Comparison of ENCODE assay signal across 20 cellular contexts in genomic region chr22:39703890-39704658, GRCh38.
A peak's percentile ranks its signal among the peaks of the same experiment; 100 is the strongest.
DNase-seq lines count a peak whose midpoint lies in the region; ATAC-seq and TF ChIP-seq lines count a peak whose summit lies in the region.
"Had no signal": no experiment of that assay in that cellular context is flagged by ENCODE, and none has a peak within 500 bp of the region (broad histone marks: within the 10 kb centered on the region; RNA-seq: fewer than 3 reads in every experiment).

No MANE protein-coding gene starts in this region.

- H3K4me3 Mint-ChIP-seq in activated T-cell treated with anti-CD3 and anti-CD28 coated beads, Interleukin-2, amount 50 U/mL, for 72 hours = no peak overlapping the region
- H3K4me3 Mint-ChIP-seq: CD4-positive, alpha-beta T cell; IgD-negative memory B cell had no signal

- in situ Hi-C loops in GM13976 (cut with MboI; ENCODE audit: low sequenced_read_pairs, unreplicated experiment) = no loop called here

- H3K4me1 ChIP-seq in right atrium auricular region (peaks cover 0 to 5% of the 10 kb centered on the region in 2 donors), neuronal stem cell (ENCODE audit: control insufficient read depth in 2 of 2, insufficient read depth in 1 of 2, low read depth in 1 of 2, low read length in 2 of 2) (peaks cover 13 to 32% of the 10 kb centered on the region in 2 donors), thyroid gland (no peaks in the 10 kb centered on the region)
- H3K4me1 ChIP-seq: tibial artery had no signal

- peak overlapping the region; percentile 58 for H2BK12ac ChIP-seq in neuronal stem cell (ENCODE audit: low read length)

- no peak overlapping the region for H3K4me2 ChIP-seq in neuronal stem cell (ENCODE audit: insufficient read depth, low read length, poor library complexity, severe bottlenecking)

- H3K9ac ChIP-seq in neuronal stem cell (ENCODE audit: low read depth, low read length, poor library complexity) = peak overlapping the region; percentile 30

- peak overlapping the region; percentile 23 for H3K4ac ChIP-seq in neuronal stem cell (ENCODE audit: low read length)

- no peak overlapping the region for H3K4me3 ChIP-seq in right atrium auricular region
- no peak overlapping the region for H3K4me3 ChIP-seq in fibroblast of mammary gland (ENCODE audit: control insufficient read depth, low read depth, low read length)
- no peak overlapping the region for H3K4me3 ChIP-seq in neuronal stem cell (ENCODE audit: low read length in 2 of 2)
- no peak overlapping the region for H3K4me3 ChIP-seq in thyroid gland (replicated peaks in 1 of 3)
- H3K4me3 ChIP-seq: lung, SK-N-MC, tibial artery had no signal

- H3K36me3 ChIP-seq in right atrium auricular region (no peaks in the 10 kb centered on the region), neuronal stem cell (replicated peaks in 1 of 2; ENCODE audit: control insufficient read depth in 2 of 2, insufficient read depth in 2 of 2, low read length in 2 of 2) (no peaks in the 10 kb centered on the region), thyroid gland (no peaks in the 10 kb centered on the region)
- H3K36me3 ChIP-seq: tibial artery had no signal

- no peaks in the 10 kb centered on the region for H3K27me3 Mint-ChIP-seq in activated T-cell treated with anti-CD3 and anti-CD28 coated beads, Interleukin-2, amount 50 U/mL, for 72 hours (ENCODE audit: low read depth)
- H3K27me3 Mint-ChIP-seq: CD4-positive, alpha-beta T cell had no signal

- H3K27ac Mint-ChIP-seq in activated T-cell treated with anti-CD3 and anti-CD28 coated beads, Interleukin-2, amount 50 U/mL, for 72 hours = no peak overlapping the region
- H3K27ac Mint-ChIP-seq: CD4-positive, alpha-beta T cell; IgD-negative memory B cell had no signal

- H4K91ac ChIP-seq in neuronal stem cell (ENCODE audit: low read depth, low read length, poor library complexity) = no peak overlapping the region

- no peak overlapping the region for H3K23ac ChIP-seq in neuronal stem cell (ENCODE audit: low read depth, low read length, poor library complexity)

- no peak overlapping the region for H2AFZ ChIP-seq in neuronal stem cell (ENCODE audit: low read length)

- TF ChIP-seq POLR2A in thyroid gland (IDR thresholded peaks at IDR 0.05) = no peak

- DNase-seq in Right ventricle myocardium superior = peak; percentile 68
- DNase-seq in right atrium auricular region (ENCODE audit: low spot score) = no peak
- DNase-seq in fibroblast of mammary gland (ENCODE audit: low read depth) = peak; percentile 24
- DNase-seq in neuronal stem cell (ENCODE audit: low spot score) = no peak
- DNase-seq in activated T-cell treated with anti-CD3 and anti-CD28 coated beads, Interleukin-2, amount 50 U/mL, for 72 hours = no peak
- no peak for DNase-seq in NCI-H1436 (lab: John Stamatoyannopoulos, UW)
- no peak for DNase-seq in GM13976 (ENCODE audit: low spot score)
- DNase-seq in thyroid gland = no peak
- DNase-seq: activated CD4-positive, alpha-beta T cell treated with anti-CD3 and anti-CD28 coated beads for 48 hours; activated T-cell treated with anti-CD3 and anti-CD28 coated beads for 4 hours; CD4-positive, alpha-beta T cell; effector CD4-positive, alpha-beta T cell; HCEC 1CT; MV-4-11; stimulated activated CD4-positive, alpha-beta T cell treated with anti-CD3 and anti-CD28 coated beads, Interleukin-4, amount 100 ng/mL, for 4 hours; tibial artery had no signal

- peak overlapping the region; percentile 77 for H3K18ac ChIP-seq in neuronal stem cell (ENCODE audit: low read length)

- no peaks in the 10 kb centered on the region for H3K4me1 Mint-ChIP-seq in activated T-cell treated with anti-CD3 and anti-CD28 coated beads, Interleukin-2, amount 50 U/mL, for 72 hours (ENCODE audit: low read depth)
- H3K4me1 Mint-ChIP-seq: IgD-negative memory B cell had no signal

- peaks cover 1% of the 10 kb centered on the region for H3K79me1 ChIP-seq in neuronal stem cell (ENCODE audit: low read depth, low read length)

- H3K9me3 ChIP-seq in right atrium auricular region (no peaks in the 10 kb centered on the region), neuronal stem cell (replicated peaks in 1 of 2; ENCODE audit: control insufficient read depth in 2 of 2, insufficient read depth in 1 of 2, low read depth in 1 of 2, low read length in 2 of 2) (no peaks in the 10 kb centered on the region), thyroid gland (no peaks in the 10 kb centered on the region)
- H3K9me3 ChIP-seq: tibial artery had no signal

- intact Hi-C loops in Right ventricle myocardium superior (cut with DNase I) (no loop called here), thyroid gland (cut with DNase I) (no loop called here)

- no peak overlapping the region for H3K14ac ChIP-seq in neuronal stem cell (ENCODE audit: low read length)

- no peak overlapping the region for H2BK120ac ChIP-seq in neuronal stem cell (ENCODE audit: low read depth, low read length)

- TF ChIP-seq CTCF in right atrium auricular region (IDR thresholded peaks at IDR 0.05) = no peak
- no peak for TF ChIP-seq CTCF in fibroblast of mammary gland (conservative IDR thresholded peaks at IDR 0.05; ENCODE audit: control insufficient read depth, insufficient read depth, low read depth, low read length)
- TF ChIP-seq CTCF in GM13976 (IDR thresholded peaks at IDR 0.05; ENCODE audit: borderline replicate concordance, control extremely low read depth, extremely low read depth, insufficient read depth, missing control alignments) = no peak
- TF ChIP-seq CTCF in thyroid gland (IDR thresholded peaks at IDR 0.05) = no peak

- H2AK5ac ChIP-seq in neuronal stem cell (ENCODE audit: low read depth, low read length) = peak overlapping the region; percentile 3

- no peaks in the 10 kb centered on the region for H3K36me3 Mint-ChIP-seq in activated T-cell treated with anti-CD3 and anti-CD28 coated beads, Interleukin-2, amount 50 U/mL, for 72 hours (ENCODE audit: insufficient read depth in 2 of 2)
- H3K36me3 Mint-ChIP-seq: activated naive CD4-positive, alpha-beta T cell treated with anti-CD3 and anti-CD28 coated beads, Interleukin-2, amount 50 U/mL, for 72 hours had no signal

- H4K8ac ChIP-seq in neuronal stem cell (ENCODE audit: low read depth, low read length) = no peak overlapping the region

- H2BK5ac ChIP-seq in neuronal stem cell (ENCODE audit: low read length) = peak overlapping the region; percentile 83

- H3K27me3 ChIP-seq in right atrium auricular region = no peaks in the 10 kb centered on the region
- H3K27me3 ChIP-seq in neuronal stem cell (ENCODE audit: control insufficient read depth in 3 of 3, insufficient read depth in 3 of 3, low read depth in 1 of 3, low read length in 3 of 3) = peaks cover 0 to 11% (median 0%) of the 10 kb centered on the region in 3 experiments
- H3K27me3 ChIP-seq in thyroid gland = no peaks in the 10 kb centered on the region

- ATAC-seq in Right ventricle myocardium superior (ENCODE audit: poor library complexity) = peak; percentile 89
- no peak for ATAC-seq in activated T-cell treated with anti-CD3 and anti-CD28 coated beads, Interleukin-2, amount 50 U/mL, for 72 hours (replicated peaks in 1 of 2)
- ATAC-seq: activated naive CD4-positive, alpha-beta T cell treated with anti-CD3 and anti-CD28 coated beads, Interleukin-2, amount 50 U/mL, for 72 hours had no signal

- no peaks in the 10 kb centered on the region for H3K9me3 Mint-ChIP-seq in activated T-cell treated with anti-CD3 and anti-CD28 coated beads, Interleukin-2, amount 50 U/mL, for 72 hours
- H3K9me3 Mint-ChIP-seq: activated naive CD4-positive, alpha-beta T cell treated with anti-CD3 and anti-CD28 coated beads, Interleukin-2, amount 50 U/mL, for 72 hours; CD4-positive, alpha-beta T cell; IgD-negative memory B cell had no signal

- H2BK15ac ChIP-seq in neuronal stem cell (ENCODE audit: low read length) = peak overlapping the region; percentile 25

- WGBS in neuronal stem cell (ENCODE audit: extremely low coverage in 2 of 2, insufficient read length in 2 of 2, insufficient replicate concordance in 1 of 2), 2 donors = no CpG with 5 or more reads among the region's 19 CpGs
- 69 to 79% methylated on average over 19 of the region's 19 CpGs for WGBS in thyroid gland, 2 donors

- H3K27ac ChIP-seq in right atrium auricular region (no peak overlapping the region), neuronal stem cell (replicated peaks; ENCODE audit: low read length) (no peak overlapping the region), thyroid gland (no peak overlapping the region)
- H3K27ac ChIP-seq: SK-N-MC, tibial artery had no signal

Comparison
In these comparisons a context has a peak if more than half of its experiments do, and no peak if none do; other contexts are left out.
1. DNase-seq: peak in Right ventricle myocardium superior (single experiment) and fibroblast of mammary gland (single experiment); none in right atrium auricular region (single experiment), neuronal stem cell (single experiment), activated T-cell treated with anti-CD3 and anti-CD28 coated beads, Interleukin-2, amount 50 U/mL, for 72 hours (0 of 2), NCI-H1436 (single experiment), GM13976 (single experiment) and thyroid gland (0 of 2).